ENCODE assay signal across 8 cellular contexts in the genomic region with DNA sequence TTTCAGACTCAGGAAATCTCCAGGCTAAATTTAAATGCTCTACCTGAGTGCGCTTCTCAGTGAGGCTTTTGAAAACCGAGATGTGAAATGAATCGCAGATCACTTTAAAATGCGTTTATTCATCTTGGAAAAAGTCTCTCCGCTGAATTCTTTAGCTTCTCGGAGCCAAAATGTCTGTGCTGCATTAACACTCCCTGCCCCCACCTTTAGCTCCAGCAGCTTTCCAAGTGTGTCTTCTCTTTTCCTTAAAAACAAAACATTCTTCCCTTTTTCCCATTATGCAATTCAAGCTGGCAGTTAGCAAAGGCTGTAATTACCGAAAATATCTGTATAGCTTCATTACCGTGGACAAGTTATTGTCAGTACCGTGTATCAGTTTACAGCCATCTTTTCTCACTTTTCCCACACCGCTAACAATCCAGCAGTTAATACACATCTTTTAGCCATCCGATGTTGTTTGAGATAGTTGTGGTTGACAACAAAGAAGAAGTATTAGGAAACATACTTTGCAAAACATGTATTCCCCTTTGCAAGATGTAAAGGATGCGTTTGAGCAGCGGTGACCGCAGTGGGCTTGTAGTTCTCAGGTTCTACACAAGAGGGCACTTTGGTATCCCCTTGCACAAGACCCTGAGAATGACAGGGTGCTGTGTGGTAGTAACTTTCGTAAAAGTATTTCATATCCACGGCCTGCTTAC.
DNase-seq lines count a peak whose midpoint lies in the region; ATAC-seq and TF ChIP-seq lines count a peak whose summit lies in the region.

No MANE protein-coding gene starts in this region.

- H3K4me3 ChIP-seq in heart left ventricle (peak overlapping the region in 3 of 12 donors; percentile 4 to 24 (median 16)), WERI-Rb-1 (ENCODE audit: low read depth, low read length) (no peak overlapping the region)

- 38 to 51% (median 41%) methylated on average over 16 of the region's 16 CpGs for WGBS in heart left ventricle, 4 donors

- intact Hi-C loops in heart left ventricle (cut with DNase I): loop anchor here in 4 of 10 donors (10.0 kb wide), 3 partner anchors 177 to 197 kb away; partner anchors contain the start of gene MSX1 (in 2 of the 4)
- intact Hi-C loops in cardiac septum (cut with DNase I): no loop called here

- H3K9me3 ChIP-seq in heart left ventricle (no peaks in the 10 kb centered on the region), WERI-Rb-1 (ENCODE audit: severe bottlenecking) (no peaks in the 10 kb centered on the region)

- DNase-seq in heart left ventricle: no peak
- no peak for DNase-seq in cardiac septum (ENCODE audit: low spot score)
- DNase-seq in WERI-Rb-1: peak; percentile 52
- DNase-seq in islet precursor cell: peak; percentile 77
- no peak for DNase-seq in stimulated activated CD4-positive, alpha-beta T cell treated with anti-CD3 and anti-CD28 coated beads, Interleukin-4, amount 100 ng/mL, for 4 hours

- H3K27me3 ChIP-seq in heart left ventricle (no peaks in the 10 kb centered on the region), WERI-Rb-1 (ENCODE audit: insufficient read depth, low read depth, severe bottlenecking) (no peaks in the 10 kb centered on the region)

- TF ChIP-seq CTCF in heart left ventricle (IDR thresholded peaks at IDR 0.05) (peak; percentile 30 to 57 (median 48)), WERI-Rb-1 (IDR thresholded peaks at IDR 0.05; ENCODE audit: low read depth, low read length) (peak; percentile 93)

- peak in 1 of 4 donors; percentile 39 for ATAC-seq in heart left ventricle
- ATAC-seq in HG03469 (IDR thresholded peaks at IDR 0.05; ENCODE audit: unreplicated experiment): no peak
- no peak for ATAC-seq in HG03460 (IDR thresholded peaks at IDR 0.05; ENCODE audit: unreplicated experiment)
- no peak for ATAC-seq in HG03565 (IDR thresholded peaks at IDR 0.05; ENCODE audit: unreplicated experiment)

- no peak for TF ChIP-seq POLR2A in heart left ventricle (IDR thresholded peaks at IDR 0.05)

- H3K27ac ChIP-seq in heart left ventricle (no peak overlapping the region), WERI-Rb-1 (no peak overlapping the region)

- H3K36me3 ChIP-seq in heart left ventricle (no peaks in the 10 kb centered on the region), WERI-Rb-1 (no peaks in the 10 kb centered on the region)

- H3K4me1 ChIP-seq in heart left ventricle: peaks cover 0 to 11% (median 0%) of the 10 kb centered on the region in 12 donors

Comparison
In these comparisons a context has a peak if more than half of its experiments do, and no peak if none do; other contexts are left out.
1. DNase-seq: peak in WERI-Rb-1 (single experiment) and islet precursor cell (single experiment); none in heart left ventricle (0 of 5), cardiac septum (single experiment) and stimulated activated CD4-positive, alpha-beta T cell treated with anti-CD3 and anti-CD28 coated beads, Interleukin-4, amount 100 ng/mL, for 4 hours (0 of 2).